27 cellular contexts compared by ENCODE assay signal in genomic region chr6:133207754-133208153, GRCh38. TPM values are rescaled to one million over a fixed set of nuclear protein-coding genes. Genes with fewer than 3 reads are reported as not detected.
"Had no signal": no experiment of that assay in that cellular context is flagged by ENCODE, and none has a peak within 500 bp of the region (broad histone marks: within the 10 kb centered on the region; RNA-seq: fewer than 3 reads in every experiment).

No MANE protein-coding gene starts in this region.

- H3K36me3 ChIP-seq: brain microvascular endothelial cell, cardiac muscle cell had no signal

- H3K27ac ChIP-seq: brain microvascular endothelial cell, cardiac muscle cell had no signal

- H3K4me3 ChIP-seq: cardiac muscle cell had no signal

- ATAC-seq: Panc1, Right ventricle myocardium inferior had no signal

- DNase-seq: activated CD4-positive, alpha-beta memory T cell treated with anti-CD3 and anti-CD28 coated beads for 36 hours; activated CD4-positive, alpha-beta T cell treated with anti-CD3 and anti-CD28 coated beads, Interleukin-2, amount 10 ng/mL, durations not matched to agents 7 days and 5 days; activated CD4-positive, CD25-positive, alpha-beta regulatory T cell; activated CD8-positive, alpha-beta memory T cell treated with anti-CD3 and anti-CD28 coated beads for 24 hours; activated gamma-delta T cell treated with Interleukin-2 at 50 U/mL for 16 hours; activated naive CD4-positive, alpha-beta T cell treated with anti-CD3 and anti-CD28 coated beads, Interleukin-2, amount 10 ng/mL, durations not matched to agents 7 days and 5 days; activated naive CD8-positive, alpha-beta T cell treated with anti-CD3 and anti-CD28 coated beads for 36 hours; activated T-cell treated with anti-CD3 and anti-CD28 coated beads, Interleukin-2, amount 50 U/mL, for 48 hours; brain microvascular endothelial cell; MM.1S; NCI-H1105 treated with DMSO at 0.1 percent for 48 hours; NCI-H1436 treated with DMSO at 0.1 percent for 48 hours; NCI-H187; NCI-H2081; NCI-H2171; NCI-H226; NCI-H510A treated with DMSO at 0.1 percent for 48 hours; NCI-H69; NK-92 treated with Interleukin-12 subunit alpha and Interleukin-12 subunit beta, amount 100 ng/mL, for 24 hours; OCI-M1; RPMI8226; T-helper 2 cell; T1000 had no signal

- H3K27me3 ChIP-seq: brain microvascular endothelial cell, cardiac muscle cell had no signal

RNA-seq across cellular contexts. Expression of gene EYA4, which starts 33.4 kb away (rescaled TPM):
- total RNA-seq: activated CD4-positive, alpha-beta memory T cell treated with anti-CD3 and anti-CD28 coated beads for 36 hours; activated CD4-positive, alpha-beta T cell treated with anti-CD3 and anti-CD28 coated beads, Interleukin-2, amount 10 ng/mL, durations not matched to agents 7 days and 5 days; activated naive CD8-positive, alpha-beta T cell treated with anti-CD3 and anti-CD28 coated beads for 36 hours; activated T-helper 2 cell treated with anti-CD3 and anti-CD28 coated beads, Interferon-gamma antibody, Interleukin-2, Interleukin-4, amounts not matched to agents 10 μg/mL and 5 μg/mL and 100 μg/mL, durations not matched to agents 14 hours and 24 hours and 36 hours had no signal
